Comparison of ENCODE assay signal across 24 cellular contexts in genomic region chr10:93039110-93039509, GRCh38. TPM values are rescaled to one million over a fixed set of nuclear protein-coding genes. Genes with fewer than 3 reads are reported as not detected.
"Had no signal": no experiment of that assay in that cellular context is flagged by ENCODE, and none has a peak within 500 bp of the region (broad histone marks: within the 10 kb centered on the region; RNA-seq: fewer than 3 reads in every experiment).

No MANE protein-coding gene starts in this region.

- ATAC-seq: activated CD4-positive, alpha-beta T cell treated with anti-CD3 and anti-CD28 coated beads for 36 hours; activated CD8-positive, alpha-beta T cell treated with anti-CD3 and anti-CD28 coated beads, Interleukin-2, amount 10 ng/mL, durations not matched to agents 7 days and 5 days; activated T-cell treated with anti-CD3 and anti-CD28 coated beads, Interleukin-2, amount 50 U/mL, for 4 hours; activated T-helper 17 cell treated with anti-CD3 and anti-CD28 coated beads, Interleukin-2, amount 50 U/mL, for 72 hours had no signal

- H3K4me1 ChIP-seq: SJCRH30 had no signal

- DNase-seq: activated CD4-positive, alpha-beta T cell treated with anti-CD3 and anti-CD28 coated beads for 36 hours; activated CD4-positive, alpha-beta T cell treated with anti-CD3 and anti-CD28 coated beads, Interleukin-2, amount 50 U/mL, for 1 hour; activated CD4-positive, CD25-positive, alpha-beta regulatory T cell; activated CD8-positive, alpha-beta T cell treated with anti-CD3 and anti-CD28 coated beads, Interleukin-2, amount 10 ng/mL, durations not matched to agents 7 days and 5 days; activated gamma-delta T cell; activated T-cell treated with anti-CD3 and anti-CD28 coated beads, Interleukin-2, amount 50 U/mL, for 4 hours; cerebellar nuclear complex; MG63; NCI-H1105; NCI-H1436; NCI-H2081; NCI-H510A treated with DMSO at 0.1 percent for 48 hours; Peyer's patch; Right ventricle myocardium superior; SK-N-SH; T-helper 1 cell had no signal

- H3K9me3 ChIP-seq: MG63, Peyer's patch, SJCRH30, SK-N-SH had no signal

- H3K4me2 ChIP-seq: KMS-11, SK-N-SH had no signal

- H3K27ac ChIP-seq: KMS-11, Peyer's patch, RWPE1, SJCRH30, VCaP had no signal

- H3K9ac ChIP-seq: KMS-11, SK-N-SH had no signal

- H3K4me3 ChIP-seq: MG63, Peyer's patch, SJCRH30 had no signal

- H3K27me3 ChIP-seq: MG63, Peyer's patch, SJCRH30 had no signal

- H3K36me3 ChIP-seq: MG63, Peyer's patch, SJCRH30 had no signal

RNA-seq across cellular contexts. Expression of gene CYP26C1, which starts 21.5 kb away (rescaled TPM):
- total RNA-seq: activated naive CD4-positive, alpha-beta T cell treated with anti-CD3 and anti-CD28 coated beads for 36 hours; activated T-helper 17 cell treated with anti-CD3 and anti-CD28 coated beads, Interleukin-2, amount 50 U/mL, for 72 hours; cardiac septum; Peyer's patch; SJCRH30; T-helper 2 cell treated with Interferon-gamma antibody and Interleukin-4, amounts not matched to agents 100 ng/mL and 5 ng/mL, for 36 hours had no signal
- polyA plus RNA-seq: SK-N-SH had no signal

RNA-seq across cellular contexts. Expression of gene CYP26A1, which starts 34.6 kb away (rescaled TPM):
- total RNA-seq: activated CD4-positive, alpha-beta T cell treated with anti-CD3 and anti-CD28 coated beads for 36 hours; activated CD8-positive, alpha-beta T cell treated with anti-CD3 and anti-CD28 coated beads, Interleukin-2, amount 10 ng/mL, durations not matched to agents 7 days and 5 days; activated naive CD4-positive, alpha-beta T cell treated with anti-CD3 and anti-CD28 coated beads for 36 hours; activated T-cell treated with anti-CD3 and anti-CD28 coated beads, Interleukin-2, amount 50 U/mL, for 4 hours; cardiac septum; Peyer's patch; Right ventricle myocardium superior; SJCRH30; T-helper 2 cell treated with Interferon-gamma antibody and Interleukin-4, amounts not matched to agents 100 ng/mL and 5 ng/mL, for 36 hours had no signal
- polyA plus RNA-seq: SK-N-SH had no signal
